ENCODE assay signal across 8 cellular contexts in genomic region chrX:101931494-101932248, GRCh38. TPM values are rescaled to one million over a fixed set of nuclear protein-coding genes. Genes with fewer than 3 reads are reported as not detected.
DNase-seq lines count a peak whose midpoint lies in the region; ATAC-seq lines count a peak whose summit lies in the region.

Gene ZMAT1, minus strand, starts transcription at chrX:101932027. Its CDS starts 19 bp downstream, at chrX:101932008.

- peak; percentile 25 for DNase-seq in DMS 273 treated with DMSO at 0.1 percent for 48 hours (lab: John Stamatoyannopoulos, UW)
- DNase-seq in HuH-7 (ENCODE audit: low spot score) = peak; percentile 61
- DNase-seq in OCI-M1 (lab: John Stamatoyannopoulos, UW) = peak; percentile 89
- DNase-seq in activated T-cell treated with anti-CD3 and anti-CD28 coated beads, Interleukin-2, amount 50 U/mL, for 4 hours = peak; percentile 93
- peak; percentile 54 for DNase-seq in fibroblast of gingiva (ENCODE audit: low read depth)
- peak; percentile 87 for DNase-seq in naive B cell
- DNase-seq in stimulated activated effector memory CD8-positive, alpha-beta T cell treated with anti-CD3 and anti-CD28 coated beads, Interleukin-12 subunit alpha, Interleukin-12 subunit beta, amount 100 ng/mL, for 72 hours (ENCODE audit: low spot score in 2 of 2) = peak; percentile 59 to 89

- H3K36me3 Mint-ChIP-seq in activated T-cell treated with anti-CD3 and anti-CD28 coated beads, Interleukin-2, amount 50 U/mL, for 4 hours (ENCODE audit: insufficient read depth) = no peaks in the 10 kb centered on the region
- peaks cover 0 to 15% of the 10 kb centered on the region in 2 donors for H3K36me3 Mint-ChIP-seq in naive B cell
- peaks cover 7% of the 10 kb centered on the region for H3K36me3 Mint-ChIP-seq in stimulated activated effector memory CD8-positive, alpha-beta T cell treated with anti-CD3 and anti-CD28 coated beads, Interleukin-12 subunit alpha, Interleukin-12 subunit beta, amount 100 ng/mL, for 72 hours

- H3K27ac Mint-ChIP-seq in naive B cell = peak within 1 kb of the TSS; percentile 93 to 99 (median 97)
- H3K27ac Mint-ChIP-seq in stimulated activated effector memory CD8-positive, alpha-beta T cell treated with anti-CD3 and anti-CD28 coated beads, Interleukin-12 subunit alpha, Interleukin-12 subunit beta, amount 100 ng/mL, for 72 hours = peak within 1 kb of the TSS; percentile 97

- peak within 1 kb of the TSS; percentile 84 for H3K4me3 Mint-ChIP-seq in activated T-cell treated with anti-CD3 and anti-CD28 coated beads, Interleukin-2, amount 50 U/mL, for 4 hours
- H3K4me3 Mint-ChIP-seq in naive B cell = peak within 1 kb of the TSS; percentile 83 to 97 (median 89)
- H3K4me3 Mint-ChIP-seq in stimulated activated effector memory CD8-positive, alpha-beta T cell treated with anti-CD3 and anti-CD28 coated beads, Interleukin-12 subunit alpha, Interleukin-12 subunit beta, amount 100 ng/mL, for 72 hours = peak within 1 kb of the TSS; percentile 78

- peak; percentile 88 for ATAC-seq in GM21515 (IDR thresholded peaks at IDR 0.05; ENCODE audit: unreplicated experiment)
- ATAC-seq in activated T-cell treated with anti-CD3 and anti-CD28 coated beads, Interleukin-2, amount 50 U/mL, for 4 hours = peak; percentile 91 to 96
- peak; percentile 80 to 82 for ATAC-seq in naive B cell (ENCODE audit: low read depth in 2 of 2)
- peak; percentile 92 for ATAC-seq in stimulated activated effector memory CD8-positive, alpha-beta T cell treated with anti-CD3 and anti-CD28 coated beads, Interleukin-12 subunit alpha, Interleukin-12 subunit beta, amount 100 ng/mL, for 72 hours

- H3K4me1 Mint-ChIP-seq in activated T-cell treated with anti-CD3 and anti-CD28 coated beads, Interleukin-2, amount 50 U/mL, for 4 hours (ENCODE audit: low read depth) = peaks cover 13% of the 10 kb centered on the region
- H3K4me1 Mint-ChIP-seq in naive B cell = peaks cover 8 to 16% (median 9%) of the 10 kb centered on the region in 3 donors
- peaks cover 13% of the 10 kb centered on the region for H3K4me1 Mint-ChIP-seq in stimulated activated effector memory CD8-positive, alpha-beta T cell treated with anti-CD3 and anti-CD28 coated beads, Interleukin-12 subunit alpha, Interleukin-12 subunit beta, amount 100 ng/mL, for 72 hours

- no peaks in the 10 kb centered on the region for H3K9me3 Mint-ChIP-seq in activated T-cell treated with anti-CD3 and anti-CD28 coated beads, Interleukin-2, amount 50 U/mL, for 4 hours
- peaks cover 3 to 16% (median 5%) of the 10 kb centered on the region in 7 donors for H3K9me3 Mint-ChIP-seq in naive B cell
- H3K9me3 Mint-ChIP-seq in stimulated activated effector memory CD8-positive, alpha-beta T cell treated with anti-CD3 and anti-CD28 coated beads, Interleukin-12 subunit alpha, Interleukin-12 subunit beta, amount 100 ng/mL, for 72 hours = peaks cover 6% of the 10 kb centered on the region

- H3K27me3 Mint-ChIP-seq in activated T-cell treated with anti-CD3 and anti-CD28 coated beads, Interleukin-2, amount 50 U/mL, for 4 hours (ENCODE audit: low read depth) = no peaks in the 10 kb centered on the region
- H3K27me3 Mint-ChIP-seq in naive B cell = peaks cover 0 to 6% (median 0%) of the 10 kb centered on the region in 3 donors

RNA-seq across cellular contexts. Expression of gene ZMAT1, which starts in this region (rescaled TPM):
- 1 to 10 TPM in 2 of 3 donors, under 1 TPM in 1; 0.95 to 1.1 (median 1.1) TPM for total RNA-seq in activated T-cell treated with anti-CD3 and anti-CD28 coated beads, Interleukin-2, amount 50 U/mL, for 4 hours
- 10 to 100 TPM in 1 of 6 donors, 1 to 10 TPM in 5; 2.6 to 10.4 (median 6.0) TPM for polyA plus RNA-seq in naive B cell (ENCODE audit: low read depth in 6 of 6)

Comparison
In these comparisons a context has a peak if more than half of its experiments do, and no peak if none do; other contexts are left out.
1. Peak in every context shown above with its lines: DNase-seq and ATAC-seq.
2. DNase-seq: peak in every context shown above with its lines; median percentile 93 in activated T-cell treated with anti-CD3 and anti-CD28 coated beads, Interleukin-2, amount 50 U/mL, for 4 hours; 89 in OCI-M1; 87 in naive B cell; 74 in stimulated activated effector memory CD8-positive, alpha-beta T cell treated with anti-CD3 and anti-CD28 coated beads, Interleukin-12 subunit alpha, Interleukin-12 subunit beta, amount 100 ng/mL, for 72 hours; 61 in HuH-7; 54 in fibroblast of gingiva; 25 in DMS 273 treated with DMSO at 0.1 percent for 48 hours.